Comparison of ENCODE assay signal across 13 cellular contexts in the genomic region with DNA sequence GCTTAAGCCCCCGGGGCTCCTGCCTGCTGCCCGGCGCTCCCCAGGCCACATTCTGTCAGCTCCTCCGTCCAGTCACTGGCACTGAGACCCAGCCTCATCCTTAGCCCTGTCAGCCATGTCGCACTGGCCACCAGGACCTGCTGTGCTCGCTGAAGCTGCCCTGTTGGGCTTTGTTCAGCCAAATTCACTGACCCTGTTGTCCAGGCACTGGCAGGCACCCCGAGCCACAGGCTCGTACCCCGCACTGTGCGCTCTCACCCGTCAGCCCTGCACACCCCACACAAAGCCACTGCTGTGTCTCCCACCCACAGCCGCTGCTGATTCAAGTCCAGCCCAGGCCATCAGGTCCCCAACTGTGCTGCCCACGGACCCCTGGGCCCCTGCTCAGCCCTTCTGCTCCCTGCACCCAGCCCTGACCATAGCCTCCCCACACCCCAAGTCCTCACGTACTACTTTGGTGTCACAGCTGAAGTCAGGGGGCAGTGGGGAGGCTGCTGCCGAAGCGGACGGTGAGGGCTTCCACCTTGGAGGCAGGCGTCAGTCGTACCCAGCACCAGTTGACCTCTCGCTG.
DNase-seq lines count a peak whose midpoint lies in the region; ATAC-seq, FAIRE-seq and TF ChIP-seq lines count a peak whose summit lies in the region.
"Had no signal": no experiment of that assay in that cellular context is flagged by ENCODE, and none has a peak within 500 bp of the region (broad histone marks: within the 10 kb centered on the region; RNA-seq: fewer than 3 reads in every experiment).

No MANE protein-coding gene starts in this region.

- TF ChIP-seq CTCF in mammary epithelial cell (conservative IDR thresholded peaks at IDR 0.05 in 1 of 2, IDR thresholded peaks at IDR 0.05 in 1 of 2; ENCODE audit: extremely low read depth in 1 of 2, insufficient read depth in 1 of 2, low read depth in 1 of 2, low read length in 2 of 2) = no peak
- TF ChIP-seq CTCF in MCF 10A (IDR thresholded peaks at IDR 0.05; ENCODE audit: unreplicated experiment) = no peak
- TF ChIP-seq CTCF in keratinocyte (optimal IDR thresholded peaks at IDR 0.05 in 1 of 3, IDR thresholded peaks at IDR 0.05 in 1 of 3, conservative IDR thresholded peaks at IDR 0.05 in 1 of 3; ENCODE audit: extremely low read depth in 1 of 3, insufficient read depth in 2 of 3, low read length in 3 of 3) = no peak

- no peak overlapping the region for H3K4me3 Mint-ChIP-seq in MCF 10A (ENCODE audit: unreplicated experiment)
- peak overlapping the region; percentile 21 for H3K4me3 Mint-ChIP-seq in activated CD4-positive, alpha-beta memory T cell treated with anti-CD3 and anti-CD28 coated beads, Interleukin-2, amount 10 ng/mL, durations not matched to agents 7 days and 5 days
- no peak overlapping the region for H3K4me3 Mint-ChIP-seq in stimulated activated memory B cell treated with anti-CD40 and anti-IgM and Interleukin-4, amounts not matched to agents 10 μg/mL and 1 μg/mL and 100 μg/mL, for 72 hours

- in situ Hi-C loops in mammary epithelial cell (cut with MboI; ENCODE audit: low sequenced_read_pairs in 2 of 2) = no loop called here

- DNase-seq in mammary epithelial cell (no peak), MCF 10A (ENCODE audit: unreplicated experiment) (no peak), keratinocyte (ENCODE audit: low read depth, low spot score) (no peak), OCI-M2 (lab: John Stamatoyannopoulos, UW; ENCODE audit: unreplicated experiment) (no peak), MG63 (no peak), NCI-H146 treated with DMSO at 0.1 percent for 48 hours (lab: John Stamatoyannopoulos, UW; ENCODE audit: unreplicated experiment) (no peak)
- no peak for DNase-seq in activated CD4-positive, alpha-beta memory T cell treated with anti-CD3 and anti-CD28 coated beads, Interleukin-2, amount 10 ng/mL, durations not matched to agents 7 days and 5 days
- DNase-seq: activated T-cell treated with anti-CD3 and anti-CD28 coated beads for 4 hours, Kasumi-1 had no signal

- intact Hi-C loops in mammary epithelial cell (cut with micrococcal nuclease) (loop anchor here (10.0 kb wide), 1 partner anchor 285 kb away; no protein-coding TSS in a partner anchor), MCF 10A (cut with micrococcal nuclease) (no loop called here)

- H3K9me1 ChIP-seq in keratinocyte (ENCODE audit: control insufficient read depth, extremely low read depth, insufficient read depth, low read length) = no peaks in the 10 kb centered on the region

- peaks cover 37% of the 10 kb centered on the region for H3K4me1 Mint-ChIP-seq in MCF 10A (ENCODE audit: insufficient read depth, unreplicated experiment)
- peaks cover 86% of the 10 kb centered on the region for H3K4me1 Mint-ChIP-seq in activated CD4-positive, alpha-beta memory T cell treated with anti-CD3 and anti-CD28 coated beads, Interleukin-2, amount 10 ng/mL, durations not matched to agents 7 days and 5 days
- H3K4me1 Mint-ChIP-seq in stimulated activated memory B cell treated with anti-CD40 and anti-IgM and Interleukin-4, amounts not matched to agents 10 μg/mL and 1 μg/mL and 100 μg/mL, for 72 hours = peaks cover 31% of the 10 kb centered on the region

- no peak for FAIRE-seq in keratinocyte (lab: Jason Lieb, UNC)
- FAIRE-seq: astrocyte had no signal

- no peaks in the 10 kb centered on the region for H3K27me3 Mint-ChIP-seq in MCF 10A (ENCODE audit: insufficient read depth, unreplicated experiment)
- no peaks in the 10 kb centered on the region for H3K27me3 Mint-ChIP-seq in activated CD4-positive, alpha-beta memory T cell treated with anti-CD3 and anti-CD28 coated beads, Interleukin-2, amount 10 ng/mL, durations not matched to agents 7 days and 5 days
- no peaks in the 10 kb centered on the region for H3K27me3 Mint-ChIP-seq in stimulated activated memory B cell treated with anti-CD40 and anti-IgM and Interleukin-4, amounts not matched to agents 10 μg/mL and 1 μg/mL and 100 μg/mL, for 72 hours

- 97% methylated on average over 9 of the region's 20 CpGs for WGBS in mammary epithelial cell (ENCODE audit: low coverage, missing lambda C conversion rate)

- H3K4me3 ChIP-seq in mammary epithelial cell (replicated peaks in 1 of 3; ENCODE audit: insufficient read depth in 1 of 3, low read depth in 2 of 3, low read length in 3 of 3) (no peak overlapping the region), keratinocyte (ENCODE audit: control insufficient read depth in 2 of 3, extremely low read depth in 1 of 3, insufficient read depth in 2 of 3, low read depth in 1 of 3, low read length in 3 of 3) (no peak overlapping the region), MG63 (no peak overlapping the region)
- H3K4me3 ChIP-seq: lung had no signal

- ATAC-seq in stimulated activated memory B cell treated with anti-CD40 and anti-IgM and Interleukin-4, amounts not matched to agents 10 μg/mL and 1 μg/mL and 100 μg/mL, for 72 hours = no peak

- H4K20me1 ChIP-seq in mammary epithelial cell (ENCODE audit: insufficient read depth, low read length) = no peaks in the 10 kb centered on the region
- H4K20me1 ChIP-seq in keratinocyte (ENCODE audit: control insufficient read depth, extremely low read depth, insufficient read depth, low read length) = no peaks in the 10 kb centered on the region

- no peak overlapping the region for H3K4me2 ChIP-seq in mammary epithelial cell (ENCODE audit: insufficient read depth, low read depth, low read length)
- no peak overlapping the region for H3K4me2 ChIP-seq in keratinocyte (ENCODE audit: control insufficient read depth, extremely low read depth, insufficient read depth, low read depth, low read length)

- dilution Hi-C loops in mammary epithelial cell (cut with HindIII; ENCODE audit: low sequenced_read_pairs) = loop anchor here (5.0 kb wide), 4 partner anchors 33 to 98 kb away; no protein-coding TSS in a partner anchor
- dilution Hi-C loops in keratinocyte (cut with MboI; ENCODE audit: extremely low pct_ligation_motif_present, low sequenced_read_pairs) = no loop called here

- no peaks in the 10 kb centered on the region for H3K27me3 ChIP-seq in mammary epithelial cell (ENCODE audit: insufficient read depth, low read length)
- no peaks in the 10 kb centered on the region for H3K27me3 ChIP-seq in keratinocyte (ENCODE audit: control insufficient read depth, extremely low read depth, insufficient read depth, low read length)
- no peaks in the 10 kb centered on the region for H3K27me3 ChIP-seq in MG63
- H3K27me3 ChIP-seq: dorsolateral prefrontal cortex had no signal

- no peak overlapping the region for H2AFZ ChIP-seq in mammary epithelial cell (ENCODE audit: low read depth, low read length)
- no peak overlapping the region for H2AFZ ChIP-seq in keratinocyte (ENCODE audit: control insufficient read depth, low read length)

- peak overlapping the region; percentile 9 for H3K27ac ChIP-seq in mammary epithelial cell (ENCODE audit: insufficient read depth, low read depth, low read length)
- peak overlapping the region; percentile 99 for H3K27ac ChIP-seq in keratinocyte (ENCODE audit: control insufficient read depth, insufficient read depth, low read length)

- H3K4me1 ChIP-seq in mammary epithelial cell (ENCODE audit: insufficient read depth, low read length) (peaks cover 73% of the 10 kb centered on the region), keratinocyte (ENCODE audit: control insufficient read depth, extremely low read depth, insufficient read depth, low read length) (peaks cover 54% of the 10 kb centered on the region)

- POLR2A ChIA-PET in MCF 10A (lab: Yijun Ruan, JAX) = interaction anchor here (1.2 to 2.8 kb wide), 4 partner anchors 27 to 40 kb away, joined by 5 to 14 read pairs (median 10); no protein-coding TSS in a partner anchor
- POLR2A ChIA-PET in activated CD4-positive, alpha-beta memory T cell treated with anti-CD3 and anti-CD28 coated beads, Interleukin-2, amount 10 ng/mL, durations not matched to agents 7 days and 5 days (lab: Charles Lee) = interaction anchor here (1.0 to 7.4 kb wide), 7 partner anchors 10 to 157 kb away, joined by 3 to 135 read pairs (median 6); no protein-coding TSS in a partner anchor

- H3K9me3 ChIP-seq in mammary epithelial cell (replicated peaks; ENCODE audit: insufficient read depth, low read length) = no peaks in the 10 kb centered on the region
- H3K9me3 ChIP-seq in keratinocyte (ENCODE audit: control insufficient read depth, low read depth, low read length) = no peaks in the 10 kb centered on the region
- no peaks in the 10 kb centered on the region for H3K9me3 ChIP-seq in MG63

- CTCF ChIA-PET in mammary epithelial cell (lab: Charles Lee; ENCODE audit: low non-redundant PET) = no interaction called here
- CTCF ChIA-PET in MCF 10A (lab: Yijun Ruan, JAX) = interaction anchor here (0.9 to 2.3 kb wide), 4 partner anchors 17 to 433 kb away, joined by 3 to 4 read pairs (median 4); no protein-coding TSS in a partner anchor
- CTCF ChIA-PET in activated CD4-positive, alpha-beta memory T cell treated with anti-CD3 and anti-CD28 coated beads, Interleukin-2, amount 10 ng/mL, durations not matched to agents 7 days and 5 days (lab: Charles Lee) = interaction anchor here (1.1 to 1.8 kb wide), 2 partner anchors 13 to 129 kb away, joined by 3 to 5 read pairs; no protein-coding TSS in a partner anchor

- H3K9me3 Mint-ChIP-seq in MCF 10A (ENCODE audit: unreplicated experiment) = no peaks in the 10 kb centered on the region
- H3K9me3 Mint-ChIP-seq in activated CD4-positive, alpha-beta memory T cell treated with anti-CD3 and anti-CD28 coated beads, Interleukin-2, amount 10 ng/mL, durations not matched to agents 7 days and 5 days = peaks cover 9% of the 10 kb centered on the region
- peaks cover 8% of the 10 kb centered on the region for H3K9me3 Mint-ChIP-seq in stimulated activated memory B cell treated with anti-CD40 and anti-IgM and Interleukin-4, amounts not matched to agents 10 μg/mL and 1 μg/mL and 100 μg/mL, for 72 hours

- BruUV-seq in mammary epithelial cell (replicated peaks; lab: Mats Ljungman, UMichigan) (no TSS peak), MCF 10A (replicated peaks; lab: Mats Ljungman, UMichigan) (no TSS peak)

- H3K79me2 ChIP-seq in mammary epithelial cell (ENCODE audit: insufficient read depth, low read length) (no peaks in the 10 kb centered on the region), keratinocyte (ENCODE audit: control insufficient read depth, insufficient read depth, low read length) (no peaks in the 10 kb centered on the region)

- H3K9ac ChIP-seq in mammary epithelial cell (ENCODE audit: insufficient read depth, low read length) (no peak overlapping the region), keratinocyte (ENCODE audit: control insufficient read depth, extremely low read depth, insufficient read depth, low read length) (no peak overlapping the region)

- peaks cover 6% of the 10 kb centered on the region for H3K36me3 Mint-ChIP-seq in MCF 10A (ENCODE audit: insufficient read depth, unreplicated experiment)
- peaks cover 91% of the 10 kb centered on the region for H3K36me3 Mint-ChIP-seq in activated CD4-positive, alpha-beta memory T cell treated with anti-CD3 and anti-CD28 coated beads, Interleukin-2, amount 10 ng/mL, durations not matched to agents 7 days and 5 days (ENCODE audit: low read depth)
- H3K36me3 Mint-ChIP-seq in stimulated activated memory B cell treated with anti-CD40 and anti-IgM and Interleukin-4, amounts not matched to agents 10 μg/mL and 1 μg/mL and 100 μg/mL, for 72 hours = peaks cover 88% of the 10 kb centered on the region

- H3K36me3 ChIP-seq in mammary epithelial cell (ENCODE audit: insufficient read depth, low read length) (no peaks in the 10 kb centered on the region), keratinocyte (ENCODE audit: control insufficient read depth in 2 of 2, extremely low read depth in 1 of 2, insufficient read depth in 2 of 2, low read length in 2 of 2) (peaks cover 1 to 17% of the 10 kb centered on the region in 2 experiments), MG63 (peaks cover 61% of the 10 kb centered on the region)

- no peak overlapping the region for H3K27ac Mint-ChIP-seq in MCF 10A (ENCODE audit: low read depth, unreplicated experiment)
- peak overlapping the region; percentile 98 for H3K27ac Mint-ChIP-seq in activated CD4-positive, alpha-beta memory T cell treated with anti-CD3 and anti-CD28 coated beads, Interleukin-2, amount 10 ng/mL, durations not matched to agents 7 days and 5 days
- H3K27ac Mint-ChIP-seq in stimulated activated memory B cell treated with anti-CD40 and anti-IgM and Interleukin-4, amounts not matched to agents 10 μg/mL and 1 μg/mL and 100 μg/mL, for 72 hours = peak overlapping the region; percentile 45
